ENCODE assay signal across 21 cellular contexts in genomic region chr2:109727929-109728447, GRCh38.
"Had no signal": no experiment of that assay in that cellular context is flagged by ENCODE, and none has a peak within 500 bp of the region (broad histone marks: within the 10 kb centered on the region; RNA-seq: fewer than 3 reads in every experiment).

No MANE protein-coding gene starts in this region.

- DNase-seq: activated CD4-positive, alpha-beta memory T cell treated with anti-CD3 and anti-CD28 coated beads, Interleukin-2, amount 10 ng/mL, durations not matched to agents 7 days and 5 days; activated CD4-positive, alpha-beta T cell treated with anti-CD3 and anti-CD28 coated beads for 48 hours; activated CD4-positive, CD25-positive, alpha-beta regulatory T cell; activated naive CD4-positive, alpha-beta T cell; activated T-cell treated with anti-CD3 and anti-CD28 coated beads, Interleukin-2, amount 50 U/mL, for 24 hours; brain microvascular endothelial cell; cortex of kidney; left colon; lower lobe of right lung; natural killer cell; right lobe of liver; stimulated activated CD4-positive, alpha-beta T cell treated with anti-CD3 and anti-CD28 coated beads, Interleukin-2, amount 100 ng/mL, for 48 hours; stimulated activated naive CD4-positive, alpha-beta T cell treated with Interleukin-2 at 50 U/mL for 16 hours; upper lobe of left lung had no signal

- H3K4me2 ChIP-seq: smooth muscle cell had no signal

- H3K4me3 ChIP-seq: adrenal gland, ascending aorta, lower lobe of right lung, ovary, right lobe of liver, smooth muscle cell, thoracic aorta, upper lobe of left lung had no signal

- H3K4me1 ChIP-seq: adrenal gland, ascending aorta, lower lobe of right lung, upper lobe of left lung had no signal

- ATAC-seq: activated T-helper 17 cell treated with anti-CD3 and anti-CD28 coated beads, Interleukin-2, amount 50 U/mL, for 72 hours; left colon; natural killer cell; right lobe of liver had no signal

- H3K27me3 ChIP-seq: ascending aorta, brain microvascular endothelial cell, ovary, right lobe of liver, upper lobe of left lung had no signal

- H3K9me3 ChIP-seq: adrenal gland, ascending aorta, lower lobe of right lung, ovary, right lobe of liver, thoracic aorta, upper lobe of left lung had no signal

- H3K27ac ChIP-seq: ascending aorta, brain microvascular endothelial cell, epithelial cell of prostate, lower lobe of right lung, right lobe of liver, thoracic aorta, upper lobe of left lung had no signal

- H3K36me3 ChIP-seq: adrenal gland, ascending aorta, brain microvascular endothelial cell, lower lobe of right lung, ovary, right lobe of liver, thoracic aorta, upper lobe of left lung had no signal
